In the genomic region with DNA sequence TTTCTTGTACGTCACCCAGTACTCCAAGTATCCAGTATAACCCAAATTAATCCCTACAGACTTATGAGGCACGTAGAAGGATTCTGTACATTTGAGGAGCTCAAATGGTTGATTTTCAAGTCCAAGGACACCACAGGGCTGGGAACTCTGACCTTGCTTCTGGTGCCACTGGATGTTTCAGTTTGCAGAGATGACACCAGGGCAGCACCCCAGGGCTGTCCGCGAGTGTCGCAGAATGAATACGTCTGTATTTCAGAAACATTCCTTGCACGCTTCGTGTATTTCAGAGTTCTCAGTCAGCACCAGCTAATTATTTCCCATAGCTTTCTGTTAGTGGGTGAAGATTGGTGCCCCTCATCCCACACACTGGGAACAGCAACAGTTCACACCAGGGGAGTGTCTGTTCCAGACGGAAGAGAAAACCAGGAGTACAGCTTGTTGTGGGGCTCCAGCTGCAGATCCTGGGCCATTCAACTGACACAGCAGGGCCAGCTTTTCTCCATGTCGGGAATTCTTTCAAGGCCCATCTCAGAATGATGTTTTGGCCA, we compare ENCODE assay signal across 19 cellular contexts.
DNase-seq lines count a peak whose midpoint lies in the region; ATAC-seq, FAIRE-seq and TF ChIP-seq lines count a peak whose summit lies in the region.
"Had no signal": no experiment of that assay in that cellular context is flagged by ENCODE, and none has a peak within 500 bp of the region (broad histone marks: within the 10 kb centered on the region; RNA-seq: fewer than 3 reads in every experiment).

No MANE protein-coding gene starts in this region.

- H4K20me1 ChIP-seq in HepG2 (ENCODE audit: insufficient read depth, low read length), result no peaks in the 10 kb centered on the region
- H4K20me1 ChIP-seq: BLaER1 had no signal

- POLR2A ChIA-PET in HepG2 (lab: Yijun Ruan, JAX), result no interaction called here

- H3K79me1 ChIP-seq in neuronal stem cell (ENCODE audit: low read depth, low read length), result no peaks in the 10 kb centered on the region

- no peak overlapping the region for H3K4ac ChIP-seq in neuronal stem cell (ENCODE audit: low read length)

- no peak for TF ChIP-seq EP300 in HepG2 (IDR thresholded peaks at IDR 0.05; ENCODE audit: low read depth in 2 of 2, low read length in 2 of 2)
- TF ChIP-seq EP300 in HepG2 (CRISPR knock-in tag; IDR thresholded peaks at IDR 0.05; ENCODE audit: borderline replicate concordance), result no peak

- no peak overlapping the region for H2BK120ac ChIP-seq in neuronal stem cell (ENCODE audit: low read depth, low read length)

- no peak overlapping the region for H2BK12ac ChIP-seq in neuronal stem cell (ENCODE audit: low read length)

- no peak overlapping the region for H4K8ac ChIP-seq in neuronal stem cell (ENCODE audit: low read depth, low read length)

- in situ Hi-C loops in HepG2 (cut with HindIII; ENCODE audit: extremely low pct_ligation_motif_present, low pct_unique_long_range_greater_than_20kb), result no loop called here

- CTCF ChIA-PET in HepG2 (lab: Yijun Ruan, JAX; ENCODE audit: low intra/inter-chr PET ratio, low total read pairs), result no interaction called here

- no peak overlapping the region for H2BK5ac ChIP-seq in neuronal stem cell (ENCODE audit: low read length)

- H3K27me3 ChIP-seq in HepG2 (ENCODE audit: control insufficient read depth in 1 of 2, insufficient read depth in 2 of 2, low read length in 2 of 2) (0 out of 5 replicates have a peak, but pooled peaks cover 0 to 2% of the 10 kb centered on the region in 2 experiments), right lobe of liver (no peaks in the 10 kb centered on the region), neuronal stem cell (ENCODE audit: control insufficient read depth in 3 of 3, insufficient read depth in 3 of 3, low read depth in 1 of 3, low read length in 3 of 3) (no peaks in the 10 kb centered on the region), colonic mucosa (no peaks in the 10 kb centered on the region)
- H3K27me3 ChIP-seq: BLaER1 had no signal

- TF ChIP-seq POLR2A in HepG2 (IDR thresholded peaks at IDR 0.05; ENCODE audit: insufficient read depth in 1 of 2, low read depth in 2 of 2, low read length in 2 of 2) (no peak), right lobe of liver (IDR thresholded peaks at IDR 0.05) (no peak)

- H3K4me3 ChIP-seq in HepG2 (replicated peaks in 1 of 3; ENCODE audit: insufficient read depth in 1 of 3, low read depth in 2 of 3, low read length in 3 of 3) (no peak overlapping the region), right lobe of liver (no peak overlapping the region), neuronal stem cell (ENCODE audit: low read length in 2 of 2) (no peak overlapping the region), colonic mucosa (no peak overlapping the region)
- H3K4me3 ChIP-seq: BLaER1, GM23338 had no signal

- 57% methylated on average over 8 of the region's 10 CpGs for WGBS in HepG2 (ENCODE audit: low lambda C conversion rate)
- 92% methylated on average over 7 of the region's 10 CpGs for WGBS in right lobe of liver (ENCODE audit: insufficient coverage, low coverage, low lambda C conversion rate, missing lambda C conversion rate)
- no CpG with 5 or more reads among the region's 10 CpGs for WGBS in neuronal stem cell (ENCODE audit: extremely low coverage in 2 of 2, insufficient read length in 2 of 2, insufficient replicate concordance in 1 of 2), 2 donors

- ATAC-seq in HepG2, result no peak
- ATAC-seq in right lobe of liver, result no peak
- ATAC-seq in GM21529 (IDR thresholded peaks at IDR 0.05; ENCODE audit: unreplicated experiment), result no peak
- ATAC-seq in HG02610 (IDR thresholded peaks at IDR 0.05; ENCODE audit: unreplicated experiment), result no peak
- ATAC-seq: GM23338, HCT116 had no signal

- H2AK5ac ChIP-seq in neuronal stem cell (ENCODE audit: low read depth, low read length), result peak overlapping the region; percentile 17

- no peak overlapping the region for H3K23ac ChIP-seq in neuronal stem cell (ENCODE audit: low read depth, low read length, poor library complexity)

- H3K4me1 ChIP-seq in HepG2 (ENCODE audit: insufficient read depth, low read length) (peaks cover 44% of the 10 kb centered on the region), right lobe of liver (no peaks in the 10 kb centered on the region), neuronal stem cell (ENCODE audit: control insufficient read depth in 2 of 2, insufficient read depth in 1 of 2, low read depth in 1 of 2, low read length in 2 of 2) (no peaks in the 10 kb centered on the region), colonic mucosa (no peaks in the 10 kb centered on the region)
- H3K4me1 ChIP-seq: BLaER1 had no signal

- no peak for TF ChIP-seq RAD21 in HepG2 (CRISPR knock-in tag; IDR thresholded peaks at IDR 0.05)

- no peaks in the 10 kb centered on the region for H3K9me3 ChIP-seq in HepG2 (ENCODE audit: low read length)
- H3K9me3 ChIP-seq in right lobe of liver, result no peaks in the 10 kb centered on the region
- no peaks in the 10 kb centered on the region for H3K9me3 ChIP-seq in neuronal stem cell (replicated peaks in 1 of 2; ENCODE audit: control insufficient read depth in 2 of 2, insufficient read depth in 1 of 2, low read depth in 1 of 2, low read length in 2 of 2)
- no peaks in the 10 kb centered on the region for H3K9me3 ChIP-seq in colonic mucosa
- H3K9me3 ChIP-seq: BLaER1 had no signal

- TF ChIP-seq CTCF in HepG2 (CRISPR knock-in tag; IDR thresholded peaks at IDR 0.05), result no peak
- no peak for TF ChIP-seq CTCF in right lobe of liver (IDR thresholded peaks at IDR 0.05)
- no peak for TF ChIP-seq CTCF in colonic mucosa (IDR thresholded peaks at IDR 0.05)

- no peak overlapping the region for H3K18ac ChIP-seq in neuronal stem cell (ENCODE audit: low read length)

- BruUV-seq in HepG2 (replicated peaks; lab: Mats Ljungman, UMichigan), result no TSS peak

- H3K36me3 ChIP-seq in HepG2 (replicated peaks in 1 of 2; ENCODE audit: control insufficient read depth in 1 of 2, insufficient read depth in 2 of 2, low read length in 2 of 2) (no peaks in the 10 kb centered on the region), right lobe of liver (no peaks in the 10 kb centered on the region), neuronal stem cell (replicated peaks in 1 of 2; ENCODE audit: control insufficient read depth in 2 of 2, insufficient read depth in 2 of 2, low read length in 2 of 2) (no peaks in the 10 kb centered on the region), colonic mucosa (no peaks in the 10 kb centered on the region)
- H3K36me3 ChIP-seq: BLaER1 had no signal

- intact Hi-C loops in HepG2 (cut with micrococcal nuclease; ENCODE audit: unreplicated experiment) (no loop called here), right lobe of liver (cut with DNase I) (no loop called here), colonic mucosa (cut with DNase I) (no loop called here)

- no peak overlapping the region; the same call in 1 of the 2 replicates for H3K4me2 ChIP-seq in HepG2 (ENCODE audit: low read depth, low read length)
- no peak overlapping the region for H3K4me2 ChIP-seq in neuronal stem cell (ENCODE audit: insufficient read depth, low read length, poor library complexity, severe bottlenecking)
- H3K4me2 ChIP-seq: BLaER1, GM23338 had no signal

- no peak overlapping the region for H4K91ac ChIP-seq in neuronal stem cell (ENCODE audit: low read depth, low read length, poor library complexity)

- H2BK15ac ChIP-seq in neuronal stem cell (ENCODE audit: low read length), result no peak overlapping the region

- DNase-seq in HepG2 (ENCODE audit: low spot score) (peak; percentile 10), right lobe of liver (no peak), left kidney (ENCODE audit: low read depth, low spot score) (peak; percentile 50), neuronal stem cell (ENCODE audit: low spot score) (no peak), colonic mucosa (no peak), UCSD-AML1 (lab: John Stamatoyannopoulos, UW; ENCODE audit: unreplicated experiment) (no peak)
- DNase-seq: 8988T; CD4-positive, alpha-beta memory T cell; DMS153; DMS79; GDM1; H7 had no signal

- H3K14ac ChIP-seq in neuronal stem cell (ENCODE audit: low read length), result no peak overlapping the region

- no peaks in the 10 kb centered on the region for H3K79me2 ChIP-seq in HepG2 (ENCODE audit: insufficient read depth, low read length)

- H2AFZ ChIP-seq in HepG2 (ENCODE audit: low read length) (no peak overlapping the region), neuronal stem cell (ENCODE audit: low read length) (no peak overlapping the region)
- H2AFZ ChIP-seq: GM23338 had no signal

- FAIRE-seq in HepG2 (lab: Jason Lieb, UNC), result no peak
- FAIRE-seq: GM12892, GM18507 had no signal

- H3K9ac ChIP-seq in HepG2 (ENCODE audit: insufficient read depth, low read depth, low read length), result no peak overlapping the region
- no peak overlapping the region for H3K9ac ChIP-seq in neuronal stem cell (ENCODE audit: low read depth, low read length, poor library complexity)
- H3K9ac ChIP-seq in colonic mucosa (ENCODE audit: low read depth in 2 of 2, low read length in 2 of 2), result no peak overlapping the region
- H3K9ac ChIP-seq: BLaER1 had no signal

- H3K27ac ChIP-seq in HepG2 (ENCODE audit: extremely low read length, insufficient read depth, low read length), result no peak overlapping the region
- H3K27ac ChIP-seq in right lobe of liver, result no peak overlapping the region
- no peak overlapping the region for H3K27ac ChIP-seq in neuronal stem cell (replicated peaks; ENCODE audit: low read length)
- H3K27ac ChIP-seq in colonic mucosa, result no peak overlapping the region
- H3K27ac ChIP-seq: BLaER1 had no signal

TF ChIP-seq in HepG2, 621 proteins besides CTCF, POLR2A, EP300 and RAD21 (continues in another document):
- TF ChIP-seq RARA (CRISPR knock-in tag; IDR thresholded peaks at IDR 0.05) (peak; percentile 53), SKI (IDR thresholded peaks at IDR 0.05; ENCODE audit: partially characterized antibody) (peak; percentile 17)
- TF ChIP-seq, protein P1, sequence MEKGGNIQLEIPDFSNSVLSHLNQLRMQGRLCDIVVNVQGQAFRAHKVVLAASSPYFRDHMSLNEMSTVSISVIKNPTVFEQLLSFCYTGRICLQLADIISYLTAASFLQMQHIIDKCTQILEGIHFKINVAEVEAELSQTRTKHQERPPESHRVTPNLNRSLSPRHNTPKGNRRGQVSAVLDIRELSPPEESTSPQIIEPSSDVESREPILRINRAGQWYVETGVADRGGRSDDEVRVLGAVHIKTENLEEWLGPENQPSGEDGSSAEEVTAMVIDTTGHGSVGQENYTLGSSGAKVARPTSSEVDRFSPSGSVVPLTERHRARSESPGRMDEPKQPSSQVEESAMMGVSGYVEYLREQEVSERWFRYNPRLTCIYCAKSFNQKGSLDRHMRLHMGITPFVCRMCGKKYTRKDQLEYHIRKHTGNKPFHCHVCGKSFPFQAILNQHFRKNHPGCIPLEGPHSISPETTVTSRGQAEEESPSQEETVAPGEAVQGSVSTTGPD (CRISPR knock-in tag; IDR thresholded peaks at IDR 0.05), result peak; percentile 62; the same call in 1 of the 2 replicates

Comparison
In these comparisons a context has a peak if more than half of its experiments do, and no peak if none do; other contexts are left out.
1. DNase-seq: peak in HepG2 (single experiment) and left kidney (single experiment); none in right lobe of liver (0 of 3), neuronal stem cell (single experiment), colonic mucosa (single experiment) and UCSD-AML1 (single experiment).